Comparison of ENCODE assay signal across 17 cellular contexts in genomic region chrX:70274029-70274428, GRCh38. TPM values are rescaled to one million over a fixed set of nuclear protein-coding genes. Genes with fewer than 3 reads are reported as not detected.
"Had no signal": no experiment of that assay in that cellular context is flagged by ENCODE, and none has a peak within 500 bp of the region (broad histone marks: within the 10 kb centered on the region; RNA-seq: fewer than 3 reads in every experiment).

No MANE protein-coding gene starts in this region.

RNA-seq across cellular contexts. Expression of gene ARR3, which starts 5.9 kb away (rescaled TPM):
- total RNA-seq: activated B cell treated with CpG ODN at 0.5 μM for 24 hours; activated CD4-positive, alpha-beta memory T cell treated with anti-CD3 and anti-CD28 coated beads for 36 hours; activated CD4-positive, alpha-beta T cell treated with anti-CD3 and anti-CD28 coated beads, Interleukin-2, amount 10 ng/mL, durations not matched to agents 24 days and 14 days; activated CD8-positive, alpha-beta memory T cell treated with anti-CD3 and anti-CD28 coated beads for 36 hours; activated CD8-positive, alpha-beta T cell treated with anti-CD3 and anti-CD28 coated beads for 36 hours; activated naive CD4-positive, alpha-beta T cell treated with anti-CD3 and anti-CD28 coated beads for 36 hours; activated naive CD4-positive, alpha-beta T cell treated with anti-CD3 and anti-CD28 coated beads, Interleukin-2, amount 50 U/mL, for 72 hours; activated naive CD8-positive, alpha-beta T cell treated with anti-CD3 and anti-CD28 coated beads for 36 hours; activated T-cell treated with anti-CD3 and anti-CD28 coated beads, Interleukin-2, amount 50 U/mL, for 4 hours; activated T-cell treated with anti-CD3 and anti-CD28 coated beads, Interleukin-2, amount 50 U/mL, for 72 hours; activated T-helper 1 cell treated with anti-CD3 and anti-CD28 coated beads, Interleukin-12 subunit alpha, Interleukin-12 subunit beta, Interleukin-2, Interleukin-4 antibody, amounts not matched to agents 30 ng/mL and 10 ng/mL and 1 ng/mL, durations not matched to agents 14 hours and 24 hours and 36 hours; activated T-helper 17 cell treated with anti-CD3 and anti-CD28 coated beads, Interleukin-2, amount 50 U/mL, for 72 hours; adrenal gland; aorta; bronchial epithelial cell; cardiac muscle cell; chondrocyte had no signal
- polyA plus RNA-seq: adrenal gland, aorta had no signal

RNA-seq across cellular contexts. Expression of gene RAB41, which starts 7.9 kb away (rescaled TPM):
- total RNA-seq: activated B cell treated with CpG ODN at 0.5 μM for 24 hours; activated CD4-positive, alpha-beta memory T cell treated with anti-CD3 and anti-CD28 coated beads for 36 hours; activated CD4-positive, alpha-beta T cell treated with anti-CD3 and anti-CD28 coated beads, Interleukin-2, amount 10 ng/mL, durations not matched to agents 24 days and 14 days; activated CD8-positive, alpha-beta memory T cell treated with anti-CD3 and anti-CD28 coated beads for 36 hours; activated CD8-positive, alpha-beta T cell treated with anti-CD3 and anti-CD28 coated beads for 36 hours; activated naive CD4-positive, alpha-beta T cell treated with anti-CD3 and anti-CD28 coated beads for 36 hours; activated naive CD4-positive, alpha-beta T cell treated with anti-CD3 and anti-CD28 coated beads, Interleukin-2, amount 50 U/mL, for 72 hours; activated naive CD8-positive, alpha-beta T cell treated with anti-CD3 and anti-CD28 coated beads for 36 hours; activated T-cell treated with anti-CD3 and anti-CD28 coated beads, Interleukin-2, amount 50 U/mL, for 4 hours; activated T-cell treated with anti-CD3 and anti-CD28 coated beads, Interleukin-2, amount 50 U/mL, for 72 hours; activated T-helper 1 cell treated with anti-CD3 and anti-CD28 coated beads, Interleukin-12 subunit alpha, Interleukin-12 subunit beta, Interleukin-2, Interleukin-4 antibody, amounts not matched to agents 30 ng/mL and 10 ng/mL and 1 ng/mL, durations not matched to agents 14 hours and 24 hours and 36 hours; activated T-helper 17 cell treated with anti-CD3 and anti-CD28 coated beads, Interleukin-2, amount 50 U/mL, for 72 hours; adrenal gland; aorta; bronchial epithelial cell; cardiac muscle cell; chondrocyte had no signal
- polyA plus RNA-seq: adrenal gland, aorta had no signal

RNA-seq across cellular contexts. Expression of gene P2RY4, which starts 14.0 kb away (rescaled TPM):
- total RNA-seq: activated B cell treated with CpG ODN at 0.5 μM for 24 hours; activated T-helper 1 cell treated with anti-CD3 and anti-CD28 coated beads, Interleukin-12 subunit alpha, Interleukin-12 subunit beta, Interleukin-2, Interleukin-4 antibody, amounts not matched to agents 30 ng/mL and 10 ng/mL and 1 ng/mL, durations not matched to agents 14 hours and 24 hours and 36 hours; bronchial epithelial cell; chondrocyte had no signal
- polyA plus RNA-seq: aorta, cardiac muscle cell had no signal
